ENCODE assay signal across 17 cellular contexts in the genomic region with DNA sequence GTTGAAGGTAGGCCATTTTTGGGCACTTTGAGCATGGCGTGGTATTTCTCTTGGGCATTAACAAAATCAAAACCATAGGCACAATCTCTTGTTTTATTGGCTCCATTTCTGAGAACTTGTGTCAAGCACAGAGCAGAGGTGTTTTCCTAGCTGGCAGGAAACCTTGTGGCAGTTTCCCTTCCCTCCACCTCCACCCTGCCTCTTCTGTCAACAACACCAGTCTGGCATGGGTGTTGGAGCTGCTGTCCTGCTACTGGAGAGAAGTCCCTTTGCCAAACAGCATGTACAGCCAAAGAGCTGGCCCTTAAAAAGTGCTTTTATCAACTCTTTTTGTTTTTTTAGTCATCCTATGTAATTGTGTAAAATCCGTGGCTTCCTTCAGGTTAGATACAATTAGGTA. TPM values are rescaled to one million over a fixed set of nuclear protein-coding genes. Genes with fewer than 3 reads are reported as not detected.
A peak's percentile ranks its signal among the peaks of the same experiment; 100 is the strongest.
DNase-seq lines count a peak whose midpoint lies in the region; ATAC-seq and TF ChIP-seq lines count a peak whose summit lies in the region.
"Had no signal": no experiment of that assay in that cellular context is flagged by ENCODE, and none has a peak within 500 bp of the region (broad histone marks: within the 10 kb centered on the region; RNA-seq: fewer than 3 reads in every experiment).

No MANE protein-coding gene starts in this region.

- intact Hi-C loops in MCF 10A (cut with micrococcal nuclease), result no loop called here
- intact Hi-C loops in breast epithelium (cut with DNase I; ENCODE audit: low total_unique reads), result no loop called here
- intact Hi-C loops in activated CD4-positive, alpha-beta memory T cell treated with anti-CD3 and anti-CD28 coated beads for 36 hours (cut with micrococcal nuclease), result no loop called here
- intact Hi-C loops in left cardiac atrium (cut with DNase I), result no loop called here
- intact Hi-C loops in stomach (cut with DNase I; ENCODE audit: low total_unique reads), result no loop called here

- TSS peak; percentile 59 for BruUV-seq in MCF 10A (replicated peaks; lab: Mats Ljungman, UMichigan)

- TF ChIP-seq POLR2A in breast epithelium (IDR thresholded peaks at IDR 0.05) (no peak), stomach (IDR thresholded peaks at IDR 0.05) (no peak), suprapubic skin (IDR thresholded peaks at IDR 0.05) (no peak)

- DNase-seq in MCF 10A (ENCODE audit: unreplicated experiment), result no peak
- DNase-seq in breast epithelium (ENCODE audit: low spot score in 2 of 2), result no peak
- DNase-seq in activated CD4-positive, alpha-beta memory T cell treated with anti-CD3 and anti-CD28 coated beads for 36 hours, result no peak
- DNase-seq in left cardiac atrium, result no peak
- peak; percentile 43 for DNase-seq in stomach
- no peak for DNase-seq in DMS79 (lab: John Stamatoyannopoulos, UW)
- no peak for DNase-seq in suprapubic skin (ENCODE audit: low spot score in 2 of 2)
- DNase-seq: cortex of kidney; foreskin keratinocyte; GM23248; NCI-H1048; NCI-H524; stimulated activated CD4-positive, alpha-beta T cell treated with anti-CD3 and anti-CD28 coated beads, Interleukin-2, amount 100 ng/mL, for 48 hours; substantia nigra had no signal

- ATAC-seq in left cardiac atrium, result peak; percentile 29 to 63
- no peak for ATAC-seq in GM21737 (IDR thresholded peaks at IDR 0.05; ENCODE audit: unreplicated experiment)
- ATAC-seq: foreskin keratinocyte had no signal

- H3K36me3 ChIP-seq in breast epithelium (peaks cover 44% of the 10 kb centered on the region), stomach (peaks cover 83 to 100% (median 100%) of the 10 kb centered on the region in 4 donors), suprapubic skin (peaks cover 97% of the 10 kb centered on the region)

- TF ChIP-seq CTCF in MCF 10A (IDR thresholded peaks at IDR 0.05; ENCODE audit: unreplicated experiment) (no peak), breast epithelium (IDR thresholded peaks at IDR 0.05) (no peak), stomach (IDR thresholded peaks at IDR 0.05) (no peak), suprapubic skin (IDR thresholded peaks at IDR 0.05) (no peak)

- peaks cover 43% of the 10 kb centered on the region for H3K4me1 Mint-ChIP-seq in MCF 10A (ENCODE audit: insufficient read depth, unreplicated experiment)
- peaks cover 60% of the 10 kb centered on the region for H3K4me1 Mint-ChIP-seq in activated CD4-positive, alpha-beta memory T cell treated with anti-CD3 and anti-CD28 coated beads for 36 hours (ENCODE audit: low read depth)

- TF ChIP-seq EP300 in stomach (IDR thresholded peaks at IDR 0.05), result no peak
- TF ChIP-seq EP300 in suprapubic skin (IDR thresholded peaks at IDR 0.05), result no peak

- H3K9me3 ChIP-seq in breast epithelium, result no peaks in the 10 kb centered on the region
- H3K9me3 ChIP-seq in stomach, result no peaks in the 10 kb centered on the region
- no peaks in the 10 kb centered on the region for H3K9me3 ChIP-seq in suprapubic skin
- H3K9me3 ChIP-seq: SJSA1 had no signal

- peak overlapping the region; percentile 75 for H3K27ac Mint-ChIP-seq in MCF 10A (ENCODE audit: low read depth, unreplicated experiment)
- H3K27ac Mint-ChIP-seq in activated CD4-positive, alpha-beta memory T cell treated with anti-CD3 and anti-CD28 coated beads for 36 hours, result peak overlapping the region; percentile 53
- H3K27ac Mint-ChIP-seq: activated T-helper 2 cell treated with anti-CD3 and anti-CD28 coated beads, Interferon-gamma antibody, Interleukin-2, Interleukin-4, amounts not matched to agents 10 μg/mL and 5 μg/mL and 100 μg/mL, durations not matched to agents 14 hours and 24 hours and 36 hours had no signal

- peaks cover 100% of the 10 kb centered on the region for H3K36me3 Mint-ChIP-seq in MCF 10A (ENCODE audit: insufficient read depth, unreplicated experiment)
- peaks cover 74% of the 10 kb centered on the region for H3K36me3 Mint-ChIP-seq in activated CD4-positive, alpha-beta memory T cell treated with anti-CD3 and anti-CD28 coated beads for 36 hours

- H3K4me3 ChIP-seq in breast epithelium, result no peak overlapping the region
- no peak overlapping the region for H3K4me3 ChIP-seq in stomach
- H3K4me3 ChIP-seq in suprapubic skin, result no peak overlapping the region
- H3K4me3 ChIP-seq: GM23248, SJSA1 had no signal

- H3K9me3 Mint-ChIP-seq in MCF 10A (ENCODE audit: unreplicated experiment), result no peaks in the 10 kb centered on the region
- no peaks in the 10 kb centered on the region for H3K9me3 Mint-ChIP-seq in activated CD4-positive, alpha-beta memory T cell treated with anti-CD3 and anti-CD28 coated beads for 36 hours
- H3K9me3 Mint-ChIP-seq: activated T-helper 2 cell treated with anti-CD3 and anti-CD28 coated beads, Interferon-gamma antibody, Interleukin-2, Interleukin-4, amounts not matched to agents 10 μg/mL and 5 μg/mL and 100 μg/mL, durations not matched to agents 14 hours and 24 hours and 36 hours had no signal

- H3K4me3 Mint-ChIP-seq in MCF 10A (ENCODE audit: unreplicated experiment), result no peak overlapping the region
- no peak overlapping the region for H3K4me3 Mint-ChIP-seq in activated CD4-positive, alpha-beta memory T cell treated with anti-CD3 and anti-CD28 coated beads for 36 hours

- CTCF ChIA-PET in MCF 10A (lab: Yijun Ruan, JAX), result no interaction called here
- CTCF ChIA-PET in activated CD4-positive, alpha-beta memory T cell treated with anti-CD3 and anti-CD28 coated beads for 36 hours (lab: Charles Lee), result interaction anchor here (0.7 to 1.2 kb wide), 2 partner anchors 96 to 110 kb away, joined by 3 read pairs; no protein-coding TSS in a partner anchor

- 48 to 83% (median 62%) methylated on average over 2 of the region's 2 CpGs for WGBS in stomach, 5 donors
- WGBS in suprapubic skin, result 67% methylated on average over 2 of the region's 2 CpGs

- H3K4me1 ChIP-seq in breast epithelium, result peaks cover 0 to 4% of the 10 kb centered on the region in 2 donors
- peaks cover 0 to 22% (median 11%) of the 10 kb centered on the region in 4 donors for H3K4me1 ChIP-seq in stomach
- H3K4me1 ChIP-seq in suprapubic skin, result peaks cover 17% of the 10 kb centered on the region
- H3K4me1 ChIP-seq: SJSA1 had no signal

- no peaks in the 10 kb centered on the region for H3K27me3 Mint-ChIP-seq in MCF 10A (ENCODE audit: insufficient read depth, unreplicated experiment)
- H3K27me3 Mint-ChIP-seq in activated CD4-positive, alpha-beta memory T cell treated with anti-CD3 and anti-CD28 coated beads for 36 hours, result no peaks in the 10 kb centered on the region

- POLR2A ChIA-PET in MCF 10A (lab: Yijun Ruan, JAX), result interaction anchor here (0.6 to 2.2 kb wide), 3 partner anchors 13 to 51 kb away, joined by 3 to 5 read pairs (median 4); no protein-coding TSS in a partner anchor
- POLR2A ChIA-PET in activated CD4-positive, alpha-beta memory T cell treated with anti-CD3 and anti-CD28 coated beads for 36 hours (lab: Charles Lee), result interaction anchor here (1.6 kb wide), 2 partner anchors 13 to 29 kb away, joined by 3 to 8 read pairs; no protein-coding TSS in a partner anchor

- H3K27me3 ChIP-seq in breast epithelium (no peaks in the 10 kb centered on the region), stomach (no peaks in the 10 kb centered on the region), suprapubic skin (no peaks in the 10 kb centered on the region)
- H3K27me3 ChIP-seq: foreskin keratinocyte, SJSA1 had no signal

- H3K27ac ChIP-seq in breast epithelium (no peak overlapping the region), stomach (peak overlapping the region in 1 of 5 donors; percentile 18), suprapubic skin (no peak overlapping the region)
- H3K27ac ChIP-seq: foreskin keratinocyte, GM23248, SJSA1 had no signal

RNA-seq across cellular contexts. Expression of a gene that starts 16.0 kb away (rescaled TPM):
- total RNA-seq in MCF 10A (2022) (361 and 378 TPM in 2 replicates), breast epithelium (100 to 1,000 TPM; 235 to 423 (median 331) TPM), left cardiac atrium (100 to 1,000 TPM; 183 to 281 TPM), stomach (100 to 1,000 TPM; 103 to 576 (median 286) TPM), suprapubic skin (100 to 1,000 TPM; 556 to 703 (median 561) TPM)
- total RNA-seq in activated CD4-positive, alpha-beta memory T cell treated with anti-CD3 and anti-CD28 coated beads for 36 hours, result 100 to 1,000 TPM; 253 to 258 TPM
- polyA plus RNA-seq in stomach, result 100 to 1,000 TPM in 2 of 3 donors, 10 to 100 TPM in 1; 49.9 to 210 (median 110) TPM
